Comparison of ENCODE assay signal across 15 cellular contexts in genomic region chr2:201933792-201934229, GRCh38.
DNase-seq lines count a peak whose midpoint lies in the region; ATAC-seq and TF ChIP-seq lines count a peak whose summit lies in the region.
"Had no signal": no experiment of that assay in that cellular context is flagged by ENCODE, and none has a peak within 500 bp of the region (broad histone marks: within the 10 kb centered on the region; RNA-seq: fewer than 3 reads in every experiment).

No MANE protein-coding gene starts in this region.

- peaks cover 6% of the 10 kb centered on the region for H3K4me1 Mint-ChIP-seq in MCF 10A (ENCODE audit: insufficient read depth, unreplicated experiment)
- H3K4me1 Mint-ChIP-seq in activated naive CD8-positive, alpha-beta T cell treated with anti-CD3 and anti-CD28 coated beads, Interleukin-2, amount 50 U/mL, for 24 hours, result no peaks in the 10 kb centered on the region

- no peaks in the 10 kb centered on the region for H3K36me3 ChIP-seq in breast epithelium
- H3K36me3 ChIP-seq: tibial artery had no signal

- no peak for TF ChIP-seq CTCF in breast epithelium (IDR thresholded peaks at IDR 0.05)
- no peak for TF ChIP-seq CTCF in MCF 10A (IDR thresholded peaks at IDR 0.05; ENCODE audit: unreplicated experiment)
- TF ChIP-seq CTCF in omental fat pad (IDR thresholded peaks at IDR 0.05), result no peak

- no peaks in the 10 kb centered on the region for H3K36me3 Mint-ChIP-seq in MCF 10A (ENCODE audit: insufficient read depth, unreplicated experiment)
- H3K36me3 Mint-ChIP-seq in activated naive CD8-positive, alpha-beta T cell treated with anti-CD3 and anti-CD28 coated beads, Interleukin-2, amount 50 U/mL, for 24 hours (ENCODE audit: low read depth), result no peaks in the 10 kb centered on the region

- TF ChIP-seq POLR2A in breast epithelium (IDR thresholded peaks at IDR 0.05) (no peak), erythroblast (IDR thresholded peaks at IDR 0.05; ENCODE audit: low read length) (no peak)

- no peaks in the 10 kb centered on the region for H3K27me3 ChIP-seq in breast epithelium
- H3K27me3 ChIP-seq: tibial artery had no signal

- no peak overlapping the region for H3K4me3 Mint-ChIP-seq in MCF 10A (ENCODE audit: unreplicated experiment)
- no peak overlapping the region for H3K4me3 Mint-ChIP-seq in activated naive CD8-positive, alpha-beta T cell treated with anti-CD3 and anti-CD28 coated beads, Interleukin-2, amount 50 U/mL, for 24 hours

- POLR2A ChIA-PET in MCF 10A (lab: Yijun Ruan, JAX), result interaction anchor here (0.8 kb wide), 1 partner anchor 17 kb away, joined by 3 read pairs; no protein-coding TSS in a partner anchor

- H3K27ac Mint-ChIP-seq in MCF 10A (ENCODE audit: low read depth, unreplicated experiment), result no peak overlapping the region
- no peak overlapping the region for H3K27ac Mint-ChIP-seq in activated naive CD8-positive, alpha-beta T cell treated with anti-CD3 and anti-CD28 coated beads, Interleukin-2, amount 50 U/mL, for 24 hours

- DNase-seq in breast epithelium (ENCODE audit: low spot score in 2 of 2) (peak in 1 of 2 donors; percentile 83), MCF 10A (ENCODE audit: unreplicated experiment) (no peak), UCSD-AML1 (lab: John Stamatoyannopoulos, UW; ENCODE audit: unreplicated experiment) (peak; percentile 63), hepatic stellate cell (ENCODE audit: low spot score) (peak; percentile 41), stromal cell of bone marrow (ENCODE audit: low read depth) (peak; percentile 39), erythroblast (lab: John Stamatoyannopoulos, UW) (no peak), omental fat pad (ENCODE audit: low spot score) (no peak)
- no peak for DNase-seq in activated naive CD8-positive, alpha-beta T cell treated with anti-CD3 and anti-CD28 coated beads, Interleukin-2, amount 50 U/mL, for 24 hours
- DNase-seq: central memory CD4-positive, alpha-beta T cell; NCI-H1417; NCI-H510A; SHP77; tibial artery had no signal

- CTCF ChIA-PET in MCF 10A (lab: Yijun Ruan, JAX), result no interaction called here

- ATAC-seq in activated naive CD8-positive, alpha-beta T cell treated with anti-CD3 and anti-CD28 coated beads, Interleukin-2, amount 50 U/mL, for 24 hours, result no peak
- no peak for ATAC-seq in omental fat pad (ENCODE audit: low FRiP score)
- ATAC-seq: A549 had no signal

- H3K27me3 Mint-ChIP-seq in MCF 10A (ENCODE audit: insufficient read depth, unreplicated experiment), result no peaks in the 10 kb centered on the region
- H3K27me3 Mint-ChIP-seq in activated naive CD8-positive, alpha-beta T cell treated with anti-CD3 and anti-CD28 coated beads, Interleukin-2, amount 50 U/mL, for 24 hours, result peaks cover 9% of the 10 kb centered on the region

- H3K4me3 ChIP-seq in breast epithelium, result no peak overlapping the region
- H3K4me3 ChIP-seq: A549, tibial artery had no signal

- BruUV-seq in MCF 10A (replicated peaks; lab: Mats Ljungman, UMichigan), result no TSS peak

- no peaks in the 10 kb centered on the region for H3K9me3 Mint-ChIP-seq in MCF 10A (ENCODE audit: unreplicated experiment)
- H3K9me3 Mint-ChIP-seq in activated naive CD8-positive, alpha-beta T cell treated with anti-CD3 and anti-CD28 coated beads, Interleukin-2, amount 50 U/mL, for 24 hours, result no peaks in the 10 kb centered on the region

- H3K27ac ChIP-seq in breast epithelium, result peak overlapping the region; percentile 85
- H3K27ac ChIP-seq: A549, epithelial cell of prostate had no signal

- no peaks in the 10 kb centered on the region for H3K9me3 ChIP-seq in breast epithelium
- H3K9me3 ChIP-seq: tibial artery had no signal

- intact Hi-C loops in breast epithelium (cut with DNase I; ENCODE audit: low total_unique reads), result no loop called here
- intact Hi-C loops in MCF 10A (cut with micrococcal nuclease), result no loop called here

- no peaks in the 10 kb centered on the region for H3K4me1 ChIP-seq in breast epithelium
- H3K4me1 ChIP-seq: A549 had no signal

Comparison
In these comparisons a context has a peak if more than half of its experiments do, and no peak if none do; other contexts are left out.
1. DNase-seq: peak in UCSD-AML1 (single experiment), hepatic stellate cell (single experiment) and stromal cell of bone marrow (single experiment); none in MCF 10A (single experiment), activated naive CD8-positive, alpha-beta T cell treated with anti-CD3 and anti-CD28 coated beads, Interleukin-2, amount 50 U/mL, for 24 hours (single experiment), erythroblast (0 of 2) and omental fat pad (single experiment).